Comparison of ENCODE assay signal across 9 cellular contexts in genomic region chr11:130118636-130119387, GRCh38. TPM values are rescaled to one million over a fixed set of nuclear protein-coding genes. Genes with fewer than 3 reads are reported as not detected.
A peak's percentile ranks its signal among the peaks of the same experiment; 100 is the strongest.
DNase-seq lines count a peak whose midpoint lies in the region; ATAC-seq lines count a peak whose summit lies in the region.
"Had no signal": no experiment of that assay in that cellular context is flagged by ENCODE, and none has a peak within 500 bp of the region (broad histone marks: within the 10 kb centered on the region; RNA-seq: fewer than 3 reads in every experiment).

No MANE protein-coding gene starts in this region.

- ATAC-seq in GM19023 (IDR thresholded peaks at IDR 0.05; ENCODE audit: unreplicated experiment) (peak; percentile 47), HG03135 (IDR thresholded peaks at IDR 0.05; ENCODE audit: unreplicated experiment) (peak; percentile 50)

- DNase-seq in activated CD8-positive, alpha-beta memory T cell treated with anti-CD3 and anti-CD28 coated beads, Interleukin-2, amount 50 U/mL, for 4 hours, result peak; percentile 27
- DNase-seq in SJCRH30 (no peak), T-helper 9 cell (no peak), mesenteric fat pad (ENCODE audit: low spot score) (no peak)
- DNase-seq in activated effector memory CD4-positive, alpha-beta T cell treated with anti-CD3 and anti-CD28 coated beads, Interleukin-2, amount 50 U/mL, for 16 hours, result no peak

- H3K9ac ChIP-seq in BLaER1 treated with 17β-estradiol and CSF1 and Interleukin-3, amounts not matched to agents 10 nM and 100 nM, result peak overlapping the region in 8 of 11 experiments; percentile 22 to 51 (median 36); a peak in 12 of 22 replicates

- H3K4me3 ChIP-seq in BLaER1 treated with 17β-estradiol and CSF1 and Interleukin-3, amounts not matched to agents 10 nM and 100 nM, result peak overlapping the region in 4 of 10 experiments; percentile 0 to 23 (median 14); a peak in 2 of 20 replicates
- H3K4me3 ChIP-seq in SJCRH30, result no peak overlapping the region

- H3K4me1 ChIP-seq in BLaER1 treated with 17β-estradiol and CSF1 and Interleukin-3, amounts not matched to agents 10 nM and 100 nM, result peaks cover 55 to 88% (median 71%) of the 10 kb centered on the region in 10 experiments
- H3K4me1 ChIP-seq in SJCRH30, result no peaks in the 10 kb centered on the region

- no peaks in the 10 kb centered on the region for H3K27me3 ChIP-seq in BLaER1 treated with 17β-estradiol and CSF1 and Interleukin-3, amounts not matched to agents 10 nM and 100 nM
- H3K27me3 ChIP-seq in SJCRH30, result no peaks in the 10 kb centered on the region

- H3K9me3 ChIP-seq in BLaER1 treated with 17β-estradiol and CSF1 and Interleukin-3, amounts not matched to agents 10 nM and 100 nM (replicated peaks in 1 of 11), result peaks cover 0 to 16% (median 0%) of the 10 kb centered on the region in 11 experiments; a peak in 6 of 22 replicates
- H3K9me3 ChIP-seq in SJCRH30 (replicated peaks), result no peaks in the 10 kb centered on the region

- H3K4me2 ChIP-seq in BLaER1 treated with 17β-estradiol and CSF1 and Interleukin-3, amounts not matched to agents 10 nM and 100 nM, result peak overlapping the region; percentile 75 to 94 (median 85)

- H4K20me1 ChIP-seq in BLaER1 treated with 17β-estradiol and CSF1 and Interleukin-3, amounts not matched to agents 10 nM and 100 nM, result peaks cover 0 to 94% (median 43%) of the 10 kb centered on the region in 11 experiments; a peak in 14 of 22 replicates

- peak overlapping the region in 10 of 11 experiments; percentile 27 to 75 (median 56); a peak in 19 of 22 replicates for H3K27ac ChIP-seq in BLaER1 treated with 17β-estradiol and CSF1 and Interleukin-3, amounts not matched to agents 10 nM and 100 nM
- H3K27ac ChIP-seq in SJCRH30, result no peak overlapping the region

- peaks cover 27 to 88% (median 59%) of the 10 kb centered on the region in 11 experiments for H3K36me3 ChIP-seq in BLaER1 treated with 17β-estradiol and CSF1 and Interleukin-3, amounts not matched to agents 10 nM and 100 nM
- peaks cover 2% of the 10 kb centered on the region; the same call in 1 of the 2 replicates for H3K36me3 ChIP-seq in SJCRH30

RNA-seq across cellular contexts. Expression of gene ST14, which starts 40.8 kb away (rescaled TPM):
- 0.10 TPM in 1 of 2 replicates, not detected in the other for total RNA-seq in SJCRH30 (2014; rRNA removed; shearing (Covaris generic))
- 13.3 TPM for total RNA-seq in mesenteric fat pad
- total RNA-seq: Daoy had no signal

RNA-seq across cellular contexts. Expression of gene APLP2, which starts 49.1 kb away (rescaled TPM):
- 76.1 and 83.1 TPM in 2 replicates for total RNA-seq in SJCRH30 (2014; rRNA removed; shearing (Covaris generic))
- total RNA-seq in mesenteric fat pad, result 298 TPM

Comparison
In these comparisons a context has a peak if more than half of its experiments do, and no peak if none do; other contexts are left out.
1. RNA of gene ST14, which starts 40.8 kb away (total RNA-seq): 13.3 TPM in mesenteric fat pad (single experiment); 0.10 TPM in SJCRH30; every median in the first group is over 10 times any median in the second.